In genomic region chr3:30268288-30268687, GRCh38 we compare ENCODE assay signal across 34 cellular contexts.
"Had no signal": no experiment of that assay in that cellular context is flagged by ENCODE, and none has a peak within 500 bp of the region (broad histone marks: within the 10 kb centered on the region; RNA-seq: fewer than 3 reads in every experiment).

No MANE protein-coding gene starts in this region.

- DNase-seq: activated CD4-positive, alpha-beta memory T cell treated with anti-CD3 and anti-CD28 coated beads, Interleukin-2, amount 10 ng/mL, durations not matched to agents 7 days and 5 days; activated CD4-positive, alpha-beta T cell treated with anti-CD3 and anti-CD28 coated beads for 1 hour; activated CD4-positive, alpha-beta T cell treated with anti-CD3 and anti-CD28 coated beads, Interleukin-2, amount 10 ng/mL, durations not matched to agents 7 days and 5 days; activated CD8-positive, alpha-beta memory T cell treated with anti-CD3 and anti-CD28 coated beads, Interleukin-2, amount 50 U/mL, for 48 hours; activated gamma-delta T cell; activated naive CD4-positive, alpha-beta T cell treated with anti-CD3 and anti-CD28 coated beads, Interleukin-2, amount 10 ng/mL, durations not matched to agents 7 days and 5 days; activated naive CD8-positive, alpha-beta T cell treated with anti-CD3 and anti-CD28 coated beads, Interleukin-2, amount 10 ng/mL, durations not matched to agents 7 days and 5 days; activated T-cell treated with anti-CD3 and anti-CD28 coated beads, Interleukin-2, amount 50 U/mL, for 24 hours; amniotic stem cell; brain microvascular endothelial cell; endodermal cell; heart left ventricle; hypothalamus; immature natural killer cell; left lung; lower lobe of right lung; mesendoderm; naive B cell; nephron progenitor cell; ovary; spleen; stimulated activated CD4-positive, alpha-beta T cell treated with anti-CD3 and anti-CD28 coated beads, Interleukin-2, amount 100 ng/mL, for 48 hours; stimulated activated naive CD4-positive, alpha-beta T cell treated with Interleukin-2 at 50 U/mL for 16 hours; T-helper 17 cell; T1000; testis; trophoblast cell had no signal

- H3K27me3 ChIP-seq: brain microvascular endothelial cell, heart left ventricle, left lung, neutrophil, ovary, spleen, testis had no signal

- H3K36me3 ChIP-seq: brain microvascular endothelial cell, heart left ventricle, left lung, lower lobe of right lung, neutrophil, ovary, prostate gland, spleen had no signal

- H3K4me1 ChIP-seq: left lung, prostate gland, testis had no signal

- ATAC-seq: esophagus mucosa, heart left ventricle, left lung, lower lobe of right lung, SK-N-SH treated with all-trans-retinoic acid at 6 μM for 48 hours, T-helper 17 cell, WTC11 had no signal

- H3K27ac ChIP-seq: brain microvascular endothelial cell, left lung, lower lobe of right lung, neutrophil, ovary, prostate gland, spleen, testis had no signal

- H3K4me3 ChIP-seq: heart left ventricle, left lung, lower lobe of right lung, ovary, prostate gland, spleen, testis had no signal

- H3K9me3 ChIP-seq: left lung, lower lobe of right lung, neutrophil, ovary, prostate gland, testis had no signal

- FAIRE-seq: astrocyte, urothelium cell line had no signal
